8 cellular contexts compared by ENCODE assay signal in genomic region chr11:60831143-60831500, GRCh38. TPM values are rescaled to one million over a fixed set of nuclear protein-coding genes. Genes with fewer than 3 reads are reported as not detected.
DNase-seq lines count a peak whose midpoint lies in the region; ATAC-seq and TF ChIP-seq lines count a peak whose summit lies in the region.

No MANE protein-coding gene starts in this region.

- H3K27ac Mint-ChIP-seq in MCF 10A (ENCODE audit: low read depth, unreplicated experiment), result no peak overlapping the region

- no peaks in the 10 kb centered on the region for H3K9me3 Mint-ChIP-seq in MCF 10A (ENCODE audit: unreplicated experiment)

- H3K36me3 Mint-ChIP-seq in MCF 10A (ENCODE audit: insufficient read depth, unreplicated experiment), result no peaks in the 10 kb centered on the region

- TF ChIP-seq CTCF in GM10248 (IDR thresholded peaks at IDR 0.05; ENCODE audit: control extremely low read depth, extremely low read depth, low read depth, missing control alignments), result peak; percentile 96
- TF ChIP-seq CTCF in WI38 (IDR thresholded peaks at IDR 0.05; ENCODE audit: low read depth, low read length), result peak; percentile 89
- TF ChIP-seq CTCF in MCF 10A (IDR thresholded peaks at IDR 0.05; ENCODE audit: unreplicated experiment), result peak; percentile 92

- DNase-seq in GM10248 (ENCODE audit: extremely low spot score) (peak; percentile 84), NCI-H2171 (lab: John Stamatoyannopoulos, UW) (peak; percentile 75), MCF 10A (ENCODE audit: unreplicated experiment) (peak; percentile 83), iris pigment epithelial cell (ENCODE audit: low read depth) (peak; percentile 70)
- peak; percentile 60 to 65 for DNase-seq in stimulated activated CD4-positive, alpha-beta T cell treated with anti-CD3 and anti-CD28 coated beads, Interleukin-1b, Interleukin-23, amount 100 ng/mL, for 1 hour (ENCODE audit: low read depth in 2 of 2)

- ATAC-seq in HG02884 (IDR thresholded peaks at IDR 0.05; ENCODE audit: unreplicated experiment), result peak; percentile 75
- ATAC-seq in GM18873 (IDR thresholded peaks at IDR 0.05; ENCODE audit: low FRiP score, unreplicated experiment), result no peak

- H3K27me3 Mint-ChIP-seq in MCF 10A (ENCODE audit: insufficient read depth, unreplicated experiment), result peaks cover 8% of the 10 kb centered on the region

- H3K4me3 ChIP-seq in WI38 (ENCODE audit: low read depth, low read length), result no peak overlapping the region

- peak overlapping the region; percentile 35 for H3K4me3 Mint-ChIP-seq in MCF 10A (ENCODE audit: unreplicated experiment)

- peaks cover 21% of the 10 kb centered on the region for H3K4me1 Mint-ChIP-seq in MCF 10A (ENCODE audit: insufficient read depth, unreplicated experiment)

- no TSS peak for BruUV-seq in MCF 10A (replicated peaks; lab: Mats Ljungman, UMichigan)

- POLR2A ChIA-PET in GM10248 (lab: Yijun Ruan, JAX), result no interaction called here
- POLR2A ChIA-PET in MCF 10A (lab: Yijun Ruan, JAX), result interaction anchor here (0.6 to 2.4 kb wide), 12 partner anchors 10 to 567 kb away, joined by 3 to 16 read pairs (median 6); partner anchors contain the start of genes PRPF19 and TMEM109

- intact Hi-C loops in MCF 10A (cut with micrococcal nuclease), result loop anchor here (1.0 to 2.0 kb wide), 6 partner anchors 56 to 356 kb away; no protein-coding TSS in a partner anchor

- CTCF ChIA-PET in GM10248 (lab: Yijun Ruan, JAX), result interaction anchor here (0.6 to 6.7 kb wide), 62 partner anchors 10 to 686 kb away, joined by 3 to 157 read pairs (median 4); partner anchors contain the start of genes CCDC86, MS4A10, PRPF19 and PTGDR2
- CTCF ChIA-PET in MCF 10A (lab: Yijun Ruan, JAX), result interaction anchor here (0.5 to 7.6 kb wide), 60 partner anchors 8 to 554 kb away, joined by 3 to 163 read pairs (median 5); partner anchors contain the start of genes TMEM109 and ZP1

RNA-seq across cellular contexts. Expression of gene CCDC86, which starts 10.8 kb away (rescaled TPM):
- total RNA-seq in MCF 10A (2022), result 37.5 and 57.8 TPM in 2 replicates

RNA-seq across cellular contexts. Expression of gene PTGDR2, which starts 24.6 kb away (rescaled TPM):
- total RNA-seq in MCF 10A (2022), result not detected in 2 replicates

RNA-seq across cellular contexts. Expression of gene ZP1, which starts 36.2 kb away (rescaled TPM):
- not detected in 2 replicates for total RNA-seq in MCF 10A (2022)

RNA-seq across cellular contexts. Expression of gene MS4A10, which starts 46.0 kb away (rescaled TPM):
- not detected in 2 replicates for total RNA-seq in MCF 10A (2022)
